17 cellular contexts compared by ENCODE assay signal in genomic region chr11:75273989-75274391, GRCh38. TPM values are rescaled to one million over a fixed set of nuclear protein-coding genes. Genes with fewer than 3 reads are reported as not detected.
DNase-seq lines count a peak whose midpoint lies in the region; ATAC-seq and TF ChIP-seq lines count a peak whose summit lies in the region.
"Had no signal": no experiment of that assay in that cellular context is flagged by ENCODE, and none has a peak within 500 bp of the region (broad histone marks: within the 10 kb centered on the region; RNA-seq: fewer than 3 reads in every experiment).

No MANE protein-coding gene starts in this region.

- no peaks in the 10 kb centered on the region for H3K9me3 Mint-ChIP-seq in activated T-helper 17 cell treated with anti-CD3 and anti-CD28 coated beads, Interleukin-2, amount 50 U/mL, for 72 hours
- H3K9me3 Mint-ChIP-seq in natural killer cell, result no peaks in the 10 kb centered on the region
- H3K9me3 Mint-ChIP-seq: endodermal cell had no signal

- no peak overlapping the region for H3K4me3 Mint-ChIP-seq in activated T-helper 17 cell treated with anti-CD3 and anti-CD28 coated beads, Interleukin-2, amount 50 U/mL, for 72 hours
- H3K4me3 Mint-ChIP-seq in natural killer cell, result peak overlapping the region; percentile 9
- H3K4me3 Mint-ChIP-seq: endodermal cell had no signal

- H3K27me3 ChIP-seq in vagina, result no peaks in the 10 kb centered on the region
- H3K27me3 ChIP-seq: cardiac muscle cell had no signal

- ATAC-seq in activated T-helper 17 cell treated with anti-CD3 and anti-CD28 coated beads, Interleukin-2, amount 50 U/mL, for 72 hours (replicated peaks), result no peak
- ATAC-seq in natural killer cell (no peak), HG02642 (IDR thresholded peaks at IDR 0.05; ENCODE audit: poor library complexity, unreplicated experiment) (no peak), GM18520 (IDR thresholded peaks at IDR 0.05; ENCODE audit: unreplicated experiment) (no peak)
- ATAC-seq: left ventricle myocardium superior had no signal

- H3K36me3 Mint-ChIP-seq in activated T-helper 17 cell treated with anti-CD3 and anti-CD28 coated beads, Interleukin-2, amount 50 U/mL, for 72 hours (ENCODE audit: low read depth), result no peaks in the 10 kb centered on the region
- H3K36me3 Mint-ChIP-seq in natural killer cell, result peaks cover 9% of the 10 kb centered on the region

- intact Hi-C loops in natural killer cell (cut with micrococcal nuclease) (no loop called here), vagina (cut with DNase I) (no loop called here)

- H3K4me3 ChIP-seq in vagina, result no peak overlapping the region
- H3K4me3 ChIP-seq: cardiac muscle cell had no signal

- no peaks in the 10 kb centered on the region for H3K4me1 ChIP-seq in vagina

- peak overlapping the region; percentile 79 for H3K27ac Mint-ChIP-seq in activated T-helper 17 cell treated with anti-CD3 and anti-CD28 coated beads, Interleukin-2, amount 50 U/mL, for 72 hours
- peak overlapping the region; percentile 80 to 89 for H3K27ac Mint-ChIP-seq in natural killer cell

- H3K27ac ChIP-seq in vagina, result no peak overlapping the region
- H3K27ac ChIP-seq: C4-2B, cardiac muscle cell had no signal

- H3K9me3 ChIP-seq in vagina, result no peaks in the 10 kb centered on the region

- DNase-seq in stimulated activated CD4-positive, alpha-beta T cell treated with anti-CD3 and anti-CD28 coated beads, Interleukin-15, amount 100 ng/mL, for 24 hours, result peak; percentile 0
- DNase-seq in stimulated activated CD4-positive, alpha-beta T cell treated with anti-CD3 and anti-CD28 coated beads, Interleukin-4, amount 100 ng/mL, for 4 hours, result no peak
- DNase-seq in natural killer cell (no peak), vagina (ENCODE audit: extremely low spot score in 2 of 2) (peak; percentile 64), NCI-H1930 (lab: John Stamatoyannopoulos, UW) (no peak)
- DNase-seq: hypothalamus, left ventricle myocardium superior, NCI-H1436 treated with DMSO at 0.1 percent for 48 hours, SHP77, T1000 had no signal

- TF ChIP-seq POLR2A in vagina (IDR thresholded peaks at IDR 0.05), result no peak

- peaks cover 0 to 41% of the 10 kb centered on the region in 2 donors for H3K36me3 ChIP-seq in vagina
- H3K36me3 ChIP-seq: cardiac muscle cell had no signal

- no peak for TF ChIP-seq CTCF in natural killer cell (IDR thresholded peaks at IDR 0.05)
- no peak for TF ChIP-seq CTCF in vagina (IDR thresholded peaks at IDR 0.05)

- H3K27me3 Mint-ChIP-seq in activated T-helper 17 cell treated with anti-CD3 and anti-CD28 coated beads, Interleukin-2, amount 50 U/mL, for 72 hours, result no peaks in the 10 kb centered on the region
- no peaks in the 10 kb centered on the region for H3K27me3 Mint-ChIP-seq in natural killer cell (ENCODE audit: low read depth in 2 of 2)

- H3K4me1 Mint-ChIP-seq in activated T-helper 17 cell treated with anti-CD3 and anti-CD28 coated beads, Interleukin-2, amount 50 U/mL, for 72 hours, result peaks cover 22% of the 10 kb centered on the region
- peaks cover 40 to 41% of the 10 kb centered on the region in 2 donors for H3K4me1 Mint-ChIP-seq in natural killer cell

RNA-seq across cellular contexts. Expression of gene TPBGL, which starts 33.4 kb away (rescaled TPM):
- under 1 TPM; 0.26 to 0.40 TPM for total RNA-seq in activated T-helper 17 cell treated with anti-CD3 and anti-CD28 coated beads, Interleukin-2, amount 50 U/mL, for 72 hours
- total RNA-seq in natural killer cell (under 1 TPM; 0.34 to 0.75 (median 0.45) TPM), vagina (1.7 TPM)
- total RNA-seq: left ventricle myocardium superior, myocyte had no signal

Comparison
In these comparisons a context has a peak if more than half of its experiments do, and no peak if none do; other contexts are left out.
1. DNase-seq: peak in stimulated activated CD4-positive, alpha-beta T cell treated with anti-CD3 and anti-CD28 coated beads, Interleukin-15, amount 100 ng/mL, for 24 hours (single experiment) and vagina (2 of 2); none in stimulated activated CD4-positive, alpha-beta T cell treated with anti-CD3 and anti-CD28 coated beads, Interleukin-4, amount 100 ng/mL, for 4 hours (0 of 2), natural killer cell (single experiment) and NCI-H1930 (0 of 2).